In genomic region chr1:7808253-7808844, GRCh38 we compare ENCODE assay signal across 9 cellular contexts. TPM values are rescaled to one million over a fixed set of nuclear protein-coding genes. Genes with fewer than 3 reads are reported as not detected.
DNase-seq lines count a peak whose midpoint lies in the region; ATAC-seq and TF ChIP-seq lines count a peak whose summit lies in the region.
"Had no signal": no experiment of that assay in that cellular context is flagged by ENCODE, and none has a peak within 500 bp of the region (broad histone marks: within the 10 kb centered on the region; RNA-seq: fewer than 3 reads in every experiment).

No MANE protein-coding gene starts in this region.

- peaks cover 5% of the 10 kb centered on the region for H3K9me3 Mint-ChIP-seq in endodermal cell

- H3K4me1 ChIP-seq in left ventricle myocardium inferior (no peaks in the 10 kb centered on the region), endodermal cell (ENCODE audit: control insufficient read depth, insufficient read depth, low read length) (no peaks in the 10 kb centered on the region)

- H3K4me1 Mint-ChIP-seq in endodermal cell = no peaks in the 10 kb centered on the region
- H3K4me1 Mint-ChIP-seq: activated naive CD4-positive, alpha-beta T cell treated with anti-CD3 and anti-CD28 coated beads, Interleukin-2, amount 50 U/mL, for 24 hours had no signal

- DNase-seq in left ventricle myocardium inferior = no peak
- no peak for DNase-seq in Right ventricle myocardium inferior (ENCODE audit: missing footprints)
- DNase-seq in NOMO-1 (lab: John Stamatoyannopoulos, UW; ENCODE audit: unreplicated experiment in 2 of 2) = peak; percentile 17 to 49
- DNase-seq in endodermal cell = no peak
- DNase-seq in retinal pigment epithelial cell (ENCODE audit: low read depth) = no peak
- DNase-seq in ureter (ENCODE audit: low spot score) = no peak

- H3K4me3 ChIP-seq in left ventricle myocardium inferior (no peak overlapping the region), endodermal cell (ENCODE audit: low read length) (no peak overlapping the region), retinal pigment epithelial cell (ENCODE audit: low read length) (no peak overlapping the region)

- H3K4me3 Mint-ChIP-seq in endodermal cell = no peak overlapping the region
- H3K4me3 Mint-ChIP-seq: activated naive CD4-positive, alpha-beta T cell treated with anti-CD3 and anti-CD28 coated beads, Interleukin-2, amount 50 U/mL, for 24 hours had no signal

- no peak overlapping the region for H3K9ac ChIP-seq in endodermal cell (ENCODE audit: extremely low read depth, low read length, poor library complexity, severe bottlenecking)

- H3K27me3 ChIP-seq in left ventricle myocardium inferior (ENCODE audit: low read depth) (no peaks in the 10 kb centered on the region), endodermal cell (ENCODE audit: control insufficient read depth, insufficient read depth, low read length, poor library complexity, severe bottlenecking) (no peaks in the 10 kb centered on the region)

- H3K27me3 Mint-ChIP-seq in endodermal cell (ENCODE audit: insufficient read depth) = no peaks in the 10 kb centered on the region
- H3K27me3 Mint-ChIP-seq: activated naive CD4-positive, alpha-beta T cell treated with anti-CD3 and anti-CD28 coated beads, Interleukin-2, amount 50 U/mL, for 24 hours had no signal

- H3K27ac ChIP-seq in left ventricle myocardium inferior (replicated peaks) (no peak overlapping the region), endodermal cell (ENCODE audit: low read depth, low read length) (no peak overlapping the region)

- TF ChIP-seq CTCF in left ventricle myocardium inferior (IDR thresholded peaks at IDR 0.05; ENCODE audit: borderline replicate concordance) (peak; percentile 50), endodermal cell (conservative IDR thresholded peaks at IDR 0.05) (peak; percentile 83), retinal pigment epithelial cell (conservative IDR thresholded peaks at IDR 0.05; ENCODE audit: low read depth, low read length) (peak; percentile 57)

- WGBS in endodermal cell (ENCODE audit: insufficient coverage in 1 of 2, insufficient read length in 1 of 2), 2 experiments = 53% methylated on average over 1 of the region's 1 CpG; no CpG with 5 or more reads in 1 of the 2 experiments

- H3K36me3 Mint-ChIP-seq in endodermal cell (ENCODE audit: low read depth) = peaks cover 14% of the 10 kb centered on the region

- intact Hi-C loops in left ventricle myocardium inferior (cut with micrococcal nuclease) = no loop called here
- intact Hi-C loops in Right ventricle myocardium inferior (cut with DNase I) = no loop called here

- H3K9me3 ChIP-seq in left ventricle myocardium inferior (replicated peaks) (peaks cover 4% of the 10 kb centered on the region), endodermal cell (ENCODE audit: control insufficient read depth, low read length) (peaks cover 5% of the 10 kb centered on the region)

- no peak for ATAC-seq in Right ventricle myocardium inferior
- ATAC-seq in HG03460 (IDR thresholded peaks at IDR 0.05; ENCODE audit: unreplicated experiment) = no peak
- ATAC-seq in GM21737 (IDR thresholded peaks at IDR 0.05; ENCODE audit: unreplicated experiment) = no peak

- no peak overlapping the region for H3K27ac Mint-ChIP-seq in endodermal cell
- H3K27ac Mint-ChIP-seq: activated naive CD4-positive, alpha-beta T cell treated with anti-CD3 and anti-CD28 coated beads, Interleukin-2, amount 50 U/mL, for 24 hours had no signal

- H3K36me3 ChIP-seq in left ventricle myocardium inferior = peaks cover 97% of the 10 kb centered on the region
- no peaks in the 10 kb centered on the region for H3K36me3 ChIP-seq in endodermal cell (ENCODE audit: control insufficient read depth, insufficient read depth, low read length)

RNA-seq across cellular contexts. Expression of gene PER3, which starts 24.3 kb away (rescaled TPM):
- total RNA-seq in left ventricle myocardium inferior (12.5 TPM), Right ventricle myocardium inferior (15.4 TPM), endodermal cell (1 to 10 TPM; 3.9 to 6.3 TPM), ureter (33.3 TPM)
- polyA plus RNA-seq in endodermal cell (2013, experiment 1 of 2) = 6.6 TPM
- 8.0 TPM for polyA plus RNA-seq in endodermal cell (2013, experiment 2 of 2)

RNA-seq across cellular contexts. Expression of gene VAMP3, which starts 37.3 kb away (rescaled TPM):
- total RNA-seq in left ventricle myocardium inferior (75.9 TPM), Right ventricle myocardium inferior (68.6 TPM), endodermal cell (10 to 100 TPM; 53.2 to 60.2 TPM), ureter (113 TPM)
- polyA plus RNA-seq in endodermal cell (2013, experiment 1 of 2) = 65.6 TPM
- 62.7 TPM for polyA plus RNA-seq in endodermal cell (2013, experiment 2 of 2)

RNA-seq across cellular contexts. Expression of gene UTS2, which starts 44.5 kb away (rescaled TPM):
- not detected for total RNA-seq in left ventricle myocardium inferior
- not detected for total RNA-seq in Right ventricle myocardium inferior
- not detected for total RNA-seq in endodermal cell
- polyA plus RNA-seq in endodermal cell (2013, experiment 1 of 2) = not detected
- not detected for polyA plus RNA-seq in endodermal cell (2013, experiment 2 of 2)
- total RNA-seq in ureter = not detected

Comparison
In these comparisons a context has a peak if more than half of its experiments do, and no peak if none do; other contexts are left out.
1. DNase-seq: peak in NOMO-1 (2 of 2); none in left ventricle myocardium inferior (single experiment), Right ventricle myocardium inferior (single experiment), endodermal cell (single experiment), retinal pigment epithelial cell (single experiment) and ureter (single experiment).
2. Peak in every context shown above with its lines, with median percentiles within 50 percentile points of each other: CTCF ChIP-seq.